Comparison of ENCODE assay signal across 13 cellular contexts in genomic region chr2:134281815-134282419, GRCh38. TPM values are rescaled to one million over a fixed set of nuclear protein-coding genes. Genes with fewer than 3 reads are reported as not detected.
DNase-seq lines count a peak whose midpoint lies in the region; ATAC-seq, FAIRE-seq and TF ChIP-seq lines count a peak whose summit lies in the region.
"Had no signal": no experiment of that assay in that cellular context is flagged by ENCODE, and none has a peak within 500 bp of the region (broad histone marks: within the 10 kb centered on the region; RNA-seq: fewer than 3 reads in every experiment).

No MANE protein-coding gene starts in this region.

- FAIRE-seq in HTR-8/SVneo (lab: Jason Lieb, UNC): no peak

- no peak overlapping the region for H2AFZ ChIP-seq in OCI-LY3 (ENCODE audit: low read depth, low read length)

- H3K36me3 ChIP-seq in OCI-LY3 (replicated peaks; ENCODE audit: low read depth, low read length): peaks cover 13% of the 10 kb centered on the region
- no peaks in the 10 kb centered on the region for H3K36me3 ChIP-seq in uterus
- H3K36me3 ChIP-seq: thoracic aorta had no signal

- H3K27ac ChIP-seq in OCI-LY3 (ENCODE audit: low read length) (peak overlapping the region; percentile 77; the same call in 1 of the 2 replicates), uterus (no peak overlapping the region), caudate nucleus (ENCODE audit: low read depth, low read length) (no peak overlapping the region)
- H3K27ac ChIP-seq: thoracic aorta had no signal

- H3K9me3 ChIP-seq in OCI-LY3 (ENCODE audit: insufficient read depth, low read length) (no peaks in the 10 kb centered on the region), uterus (no peaks in the 10 kb centered on the region)
- H3K9me3 ChIP-seq: thoracic aorta had no signal

- peaks cover 8% of the 10 kb centered on the region for H3K36me3 Mint-ChIP-seq in activated naive CD4-positive, alpha-beta T cell treated with anti-CD3 and anti-CD28 coated beads, Interleukin-2, amount 50 U/mL, for 24 hours
- peaks cover 20 to 37% of the 10 kb centered on the region in 2 donors for H3K36me3 Mint-ChIP-seq in stimulated activated naive B cell treated with anti-CD40 and anti-IgM and Interleukin-4, amounts not matched to agents 10 μg/mL and 1 μg/mL and 100 μg/mL, for 72 hours

- H3K27ac Mint-ChIP-seq in activated naive CD4-positive, alpha-beta T cell treated with anti-CD3 and anti-CD28 coated beads, Interleukin-2, amount 50 U/mL, for 24 hours: peak overlapping the region; percentile 52
- H3K27ac Mint-ChIP-seq in stimulated activated naive B cell treated with anti-CD40 and anti-IgM and Interleukin-4, amounts not matched to agents 10 μg/mL and 1 μg/mL and 100 μg/mL, for 72 hours: peak overlapping the region; percentile 78
- H3K27ac Mint-ChIP-seq: WTC11 had no signal

- H3K4me1 Mint-ChIP-seq in activated naive CD4-positive, alpha-beta T cell treated with anti-CD3 and anti-CD28 coated beads, Interleukin-2, amount 50 U/mL, for 24 hours: peaks cover 62% of the 10 kb centered on the region
- peaks cover 55 to 74% of the 10 kb centered on the region in 2 donors for H3K4me1 Mint-ChIP-seq in stimulated activated naive B cell treated with anti-CD40 and anti-IgM and Interleukin-4, amounts not matched to agents 10 μg/mL and 1 μg/mL and 100 μg/mL, for 72 hours

- H3K27me3 ChIP-seq in OCI-LY3 (ENCODE audit: low read depth, low read length) (peaks cover 43% of the 10 kb centered on the region), uterus (no peaks in the 10 kb centered on the region)

- peaks cover 5% of the 10 kb centered on the region for H3K9me3 Mint-ChIP-seq in activated naive CD4-positive, alpha-beta T cell treated with anti-CD3 and anti-CD28 coated beads, Interleukin-2, amount 50 U/mL, for 24 hours
- peaks cover 5 to 10% of the 10 kb centered on the region in 2 donors for H3K9me3 Mint-ChIP-seq in stimulated activated naive B cell treated with anti-CD40 and anti-IgM and Interleukin-4, amounts not matched to agents 10 μg/mL and 1 μg/mL and 100 μg/mL, for 72 hours
- H3K9me3 Mint-ChIP-seq: WTC11 had no signal

- TF ChIP-seq CTCF in OCI-LY3 (IDR thresholded peaks at IDR 0.05; ENCODE audit: low read depth, low read length): no peak
- TF ChIP-seq CTCF in uterus (IDR thresholded peaks at IDR 0.05): no peak

- peaks cover 60% of the 10 kb centered on the region for H3K4me1 ChIP-seq in OCI-LY3 (ENCODE audit: low read length)
- no peaks in the 10 kb centered on the region for H3K4me1 ChIP-seq in uterus

- peak; percentile 15 to 79 for ATAC-seq in left cardiac atrium
- no peak for ATAC-seq in stimulated activated naive B cell treated with anti-CD40 and anti-IgM and Interleukin-4, amounts not matched to agents 10 μg/mL and 1 μg/mL and 100 μg/mL, for 72 hours (replicated peaks)
- ATAC-seq: PC-3, WTC11 had no signal

- TF ChIP-seq POLR2A in uterus (IDR thresholded peaks at IDR 0.05): no peak

- peak overlapping the region; percentile 77 for H3K4me2 ChIP-seq in OCI-LY3 (ENCODE audit: low read length)

- H3K27me3 Mint-ChIP-seq in activated naive CD4-positive, alpha-beta T cell treated with anti-CD3 and anti-CD28 coated beads, Interleukin-2, amount 50 U/mL, for 24 hours: no peaks in the 10 kb centered on the region
- H3K27me3 Mint-ChIP-seq in stimulated activated naive B cell treated with anti-CD40 and anti-IgM and Interleukin-4, amounts not matched to agents 10 μg/mL and 1 μg/mL and 100 μg/mL, for 72 hours: no peaks in the 10 kb centered on the region

- intact Hi-C loops in left cardiac atrium (cut with DNase I) (no loop called here), uterus (cut with DNase I; ENCODE audit: low total_unique reads) (no loop called here)

- H3K4me3 ChIP-seq in OCI-LY3 (ENCODE audit: low read length): peak overlapping the region; percentile 46
- no peak overlapping the region for H3K4me3 ChIP-seq in uterus
- H3K4me3 ChIP-seq: thoracic aorta had no signal

- peak overlapping the region; percentile 32; the same call in 1 of the 2 replicates for H3K9ac ChIP-seq in OCI-LY3 (ENCODE audit: low read length)

- H3K79me2 ChIP-seq in OCI-LY3 (ENCODE audit: low read length): peaks cover 3% of the 10 kb centered on the region; the same call in 1 of the 2 replicates

- H4K20me1 ChIP-seq in OCI-LY3 (ENCODE audit: insufficient read depth, low read length): peaks cover 6% of the 10 kb centered on the region; the same call in 1 of the 2 replicates

- no peak for DNase-seq in activated naive CD4-positive, alpha-beta T cell treated with anti-CD3 and anti-CD28 coated beads, Interleukin-2, amount 50 U/mL, for 16 hours
- DNase-seq in left cardiac atrium (no peak), uterus (no peak), HTR-8/SVneo (ENCODE audit: insufficient read length, low spot score) (no peak), caudate nucleus (lab: John Stamatoyannopoulos, UW) (no peak)
- DNase-seq in stimulated activated naive B cell treated with anti-CD40 and anti-IgM and Interleukin-4, amounts not matched to agents 10 μg/mL and 1 μg/mL and 100 μg/mL, for 72 hours: no peak
- DNase-seq: DMS 273 treated with DMSO at 0.1 percent for 48 hours, PC-3, SW 1271 had no signal

- peak overlapping the region; percentile 40 for H3K4me3 Mint-ChIP-seq in activated naive CD4-positive, alpha-beta T cell treated with anti-CD3 and anti-CD28 coated beads, Interleukin-2, amount 50 U/mL, for 24 hours
- H3K4me3 Mint-ChIP-seq in stimulated activated naive B cell treated with anti-CD40 and anti-IgM and Interleukin-4, amounts not matched to agents 10 μg/mL and 1 μg/mL and 100 μg/mL, for 72 hours: peak overlapping the region; percentile 10 to 33
- H3K4me3 Mint-ChIP-seq: WTC11 had no signal

RNA-seq across cellular contexts. Expression of gene MGAT5, which starts 28.0 kb away (rescaled TPM):
- total RNA-seq in left cardiac atrium: 100 to 1,000 TPM; 110 to 142 TPM
- total RNA-seq in uterus: 10 to 100 TPM; 10.3 to 53.2 (median 27.0) TPM

Comparison
In these comparisons a context has a peak if more than half of its experiments do, and no peak if none do; other contexts are left out.
1. ATAC-seq: peak in left cardiac atrium (2 of 2); none in stimulated activated naive B cell treated with anti-CD40 and anti-IgM and Interleukin-4, amounts not matched to agents 10 μg/mL and 1 μg/mL and 100 μg/mL, for 72 hours (0 of 2).